8 cellular contexts compared by ENCODE assay signal in genomic region chr22:42169055-42169469, GRCh38. TPM values are rescaled to one million over a fixed set of nuclear protein-coding genes. Genes with fewer than 3 reads are reported as not detected.
DNase-seq lines count a peak whose midpoint lies in the region; ATAC-seq and TF ChIP-seq lines count a peak whose summit lies in the region.

No MANE protein-coding gene starts in this region.

- H3K4me3 ChIP-seq in BJ (ENCODE audit: low read depth, low read length) (no peak overlapping the region), H7 (ENCODE audit: insufficient read depth, low read depth, low read length) (no peak overlapping the region)

- TF ChIP-seq CTCF in BJ (IDR thresholded peaks at IDR 0.05; ENCODE audit: insufficient read depth, low read depth, low read length): peak; percentile 94

- H3K27me3 Mint-ChIP-seq in naive thymus-derived CD8-positive, alpha-beta T cell: no peaks in the 10 kb centered on the region

- ATAC-seq in esophagus mucosa (peak; percentile 41), HG02885 (IDR thresholded peaks at IDR 0.05; ENCODE audit: poor library complexity, unreplicated experiment) (no peak)
- peak; percentile 89 to 97 for ATAC-seq in naive thymus-derived CD8-positive, alpha-beta T cell

- H3K9me3 Mint-ChIP-seq in naive thymus-derived CD8-positive, alpha-beta T cell: no peaks in the 10 kb centered on the region

- H3K4me3 Mint-ChIP-seq in naive thymus-derived CD8-positive, alpha-beta T cell: no peak overlapping the region

- no peak for DNase-seq in BJ (ENCODE audit: low read depth)
- peak; percentile 96 for DNase-seq in H7
- DNase-seq in NOMO-1 treated with dmso at 0.1 percent for 144 hours (lab: John Stamatoyannopoulos, UW; ENCODE audit: unreplicated experiment): peak; percentile 26
- peak; percentile 76 for DNase-seq in activated CD8-positive, alpha-beta memory T cell treated with anti-CD3 and anti-CD28 coated beads, Interleukin-2, amount 50 U/mL, for 48 hours
- peak; percentile 49 to 88 (median 72) for DNase-seq in naive thymus-derived CD8-positive, alpha-beta T cell
- DNase-seq in stimulated activated naive CD4-positive, alpha-beta T cell (lab: John Stamatoyannopoulos, UW): peak; percentile 39 to 74 (median 62)

- H3K27me3 ChIP-seq in BJ (ENCODE audit: control insufficient read depth, insufficient read depth, low read length) (no peaks in the 10 kb centered on the region), H7 (ENCODE audit: control insufficient read depth, insufficient read depth, low read length) (no peaks in the 10 kb centered on the region)

- H3K36me3 Mint-ChIP-seq in naive thymus-derived CD8-positive, alpha-beta T cell: peaks cover 0 to 47% (median 3%) of the 10 kb centered on the region in 3 donors

- POLR2A ChIA-PET in BJ (lab: Charles Lee): no interaction called here
- POLR2A ChIA-PET in naive thymus-derived CD8-positive, alpha-beta T cell (lab: Charles Lee): interaction anchor here (0.5 to 0.6 kb wide), 2 partner anchors 10 to 26 kb away, joined by 3 to 6 read pairs; no protein-coding TSS in a partner anchor

- peaks cover 16 to 45% (median 33%) of the 10 kb centered on the region in 4 donors for H3K4me1 Mint-ChIP-seq in naive thymus-derived CD8-positive, alpha-beta T cell

- H3K27ac Mint-ChIP-seq in naive thymus-derived CD8-positive, alpha-beta T cell: peak overlapping the region in 1 of 10 donors; percentile 22

- CTCF ChIA-PET in BJ (lab: Yijun Ruan, JAX): interaction anchor here (0.6 to 5.5 kb wide), 8 partner anchors 10 to 305 kb away, joined by 3 to 44 read pairs (median 4); no protein-coding TSS in a partner anchor

- peaks cover 11% of the 10 kb centered on the region for H3K36me3 ChIP-seq in BJ (ENCODE audit: control insufficient read depth, insufficient read depth, low read length)
- H3K36me3 ChIP-seq in H7 (replicated peaks; ENCODE audit: control insufficient read depth, insufficient read depth, low read length): peaks cover 4% of the 10 kb centered on the region

RNA-seq across cellular contexts. Expression of gene CYP2D6, which starts 38.5 kb away (rescaled TPM):
- 0.54 and 0.77 TPM in 2 replicates for polyA plus RNA-seq in BJ (2011; rRNA removed)
- polyA minus RNA-seq in BJ (2011; rRNA and poly(A)+ RNA removed): 0.14 TPM in 1 of 2 replicates, not detected in the other
- total RNA-seq in H7 (2014; rRNA removed; shearing (Covaris generic)): 1.0 and 1.4 TPM in 2 replicates
- 1.1 TPM for total RNA-seq in esophagus mucosa
- total RNA-seq in naive thymus-derived CD8-positive, alpha-beta T cell: 1 to 10 TPM; 9.2 to 9.6 TPM
- under 1 TPM in 1 of 3 donors, not detected in 2; 0.12 TPM for polyA plus RNA-seq in naive thymus-derived CD8-positive, alpha-beta T cell
